ENCODE assay signal across 8 cellular contexts in the genomic region with DNA sequence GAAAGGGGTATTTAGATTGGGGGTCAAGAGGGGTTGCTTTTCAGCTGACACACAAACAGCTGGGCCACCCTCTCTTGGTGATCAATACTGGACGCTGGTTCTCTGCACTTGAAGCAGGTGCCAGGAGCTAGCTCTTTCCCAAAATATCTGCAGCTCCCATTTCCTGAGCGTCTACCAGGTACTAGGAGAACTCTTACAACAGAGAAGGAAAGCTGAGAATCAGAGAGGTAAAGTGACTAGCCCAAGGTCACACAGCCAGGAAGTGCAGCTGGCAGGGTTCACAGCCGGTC. TPM values are rescaled to one million over a fixed set of nuclear protein-coding genes. Genes with fewer than 3 reads are reported as not detected.
DNase-seq lines count a peak whose midpoint lies in the region; ATAC-seq and TF ChIP-seq lines count a peak whose summit lies in the region.

No MANE protein-coding gene starts in this region.

- TF ChIP-seq CTCF in lower lobe of right lung (IDR thresholded peaks at IDR 0.05) (no peak), transverse colon (IDR thresholded peaks at IDR 0.05) (no peak)

- no peak overlapping the region for H3K27ac Mint-ChIP-seq in activated naive CD4-positive, alpha-beta T cell treated with anti-CD3 and anti-CD28 coated beads, Interleukin-2, amount 10 ng/mL, durations not matched to agents 7 days and 5 days
- no peak overlapping the region for H3K27ac Mint-ChIP-seq in activated T-helper 17 cell treated with anti-CD3 and anti-CD28 coated beads, Interleukin-2, amount 50 U/mL, for 72 hours

- TF ChIP-seq EP300 in transverse colon (IDR thresholded peaks at IDR 0.05; ENCODE audit: low read depth) = no peak

- peak; percentile 3 for ATAC-seq in activated T-helper 17 cell treated with anti-CD3 and anti-CD28 coated beads, Interleukin-2, amount 50 U/mL, for 72 hours (replicated peaks)
- ATAC-seq in lower lobe of right lung = no peak
- no peak for ATAC-seq in GM21576 (IDR thresholded peaks at IDR 0.05; ENCODE audit: unreplicated experiment)
- no peak for ATAC-seq in GM21423 (IDR thresholded peaks at IDR 0.05; ENCODE audit: unreplicated experiment)

- 40% methylated on average over 3 of the region's 3 CpGs; no CpG with 5 or more reads in 1 of the 2 donors for WGBS in transverse colon (ENCODE audit: low coverage in 1 of 2), 2 donors

- H3K9me3 ChIP-seq in lower lobe of right lung = no peaks in the 10 kb centered on the region
- H3K9me3 ChIP-seq in transverse colon = no peaks in the 10 kb centered on the region

- H3K27ac ChIP-seq in lower lobe of right lung (no peak overlapping the region), transverse colon (no peak overlapping the region)

- CTCF ChIA-PET in activated naive CD4-positive, alpha-beta T cell treated with anti-CD3 and anti-CD28 coated beads, Interleukin-2, amount 10 ng/mL, durations not matched to agents 7 days and 5 days (lab: Charles Lee) = interaction anchor here (1.1 to 1.8 kb wide), 2 partner anchors 22 to 72 kb away, joined by 3 to 6 read pairs; no protein-coding TSS in a partner anchor

- H3K4me3 ChIP-seq in lower lobe of right lung = peak overlapping the region; percentile 72
- H3K4me3 ChIP-seq in transverse colon = peak overlapping the region in 3 of 4 donors; percentile 33 to 61 (median 50)

- in situ Hi-C loops in transverse colon (cut with MboI; ENCODE audit: low pct_ligation_motif_present in 1 of 4, low pct_unique_long_range_greater_than_20kb in 1 of 4, low sequenced_read_pairs in 3 of 4) = no loop called here

- H3K4me1 Mint-ChIP-seq in activated naive CD4-positive, alpha-beta T cell treated with anti-CD3 and anti-CD28 coated beads, Interleukin-2, amount 10 ng/mL, durations not matched to agents 7 days and 5 days = peaks cover 23% of the 10 kb centered on the region
- peaks cover 4% of the 10 kb centered on the region for H3K4me1 Mint-ChIP-seq in activated T-helper 17 cell treated with anti-CD3 and anti-CD28 coated beads, Interleukin-2, amount 50 U/mL, for 72 hours

- peaks cover 81% of the 10 kb centered on the region for H3K27me3 Mint-ChIP-seq in activated naive CD4-positive, alpha-beta T cell treated with anti-CD3 and anti-CD28 coated beads, Interleukin-2, amount 10 ng/mL, durations not matched to agents 7 days and 5 days
- H3K27me3 Mint-ChIP-seq in activated T-helper 17 cell treated with anti-CD3 and anti-CD28 coated beads, Interleukin-2, amount 50 U/mL, for 72 hours = peaks cover 3% of the 10 kb centered on the region

- no peaks in the 10 kb centered on the region for H3K9me3 Mint-ChIP-seq in activated naive CD4-positive, alpha-beta T cell treated with anti-CD3 and anti-CD28 coated beads, Interleukin-2, amount 10 ng/mL, durations not matched to agents 7 days and 5 days
- no peaks in the 10 kb centered on the region for H3K9me3 Mint-ChIP-seq in activated T-helper 17 cell treated with anti-CD3 and anti-CD28 coated beads, Interleukin-2, amount 50 U/mL, for 72 hours

- H3K36me3 ChIP-seq in lower lobe of right lung = no peaks in the 10 kb centered on the region
- no peaks in the 10 kb centered on the region for H3K36me3 ChIP-seq in transverse colon

- TF ChIP-seq POLR2A in transverse colon (IDR thresholded peaks at IDR 0.05) = no peak

- intact Hi-C loops in lower lobe of right lung (cut with DNase I) (no loop called here), transverse colon (cut with DNase I; ENCODE audit: low total_unique reads) (no loop called here)

- H3K4me1 ChIP-seq in lower lobe of right lung = peaks cover 15% of the 10 kb centered on the region
- H3K4me1 ChIP-seq in transverse colon = peaks cover 4 to 18% (median 15%) of the 10 kb centered on the region in 4 donors

- H3K27me3 ChIP-seq in lower lobe of right lung (ENCODE audit: low read depth) (peaks cover 36% of the 10 kb centered on the region), transverse colon (peaks cover 74% of the 10 kb centered on the region)

- no peaks in the 10 kb centered on the region for H3K36me3 Mint-ChIP-seq in activated naive CD4-positive, alpha-beta T cell treated with anti-CD3 and anti-CD28 coated beads, Interleukin-2, amount 10 ng/mL, durations not matched to agents 7 days and 5 days
- H3K36me3 Mint-ChIP-seq in activated T-helper 17 cell treated with anti-CD3 and anti-CD28 coated beads, Interleukin-2, amount 50 U/mL, for 72 hours (ENCODE audit: low read depth) = no peaks in the 10 kb centered on the region

- peak overlapping the region; percentile 73 for H3K4me3 Mint-ChIP-seq in activated naive CD4-positive, alpha-beta T cell treated with anti-CD3 and anti-CD28 coated beads, Interleukin-2, amount 10 ng/mL, durations not matched to agents 7 days and 5 days
- peak overlapping the region; percentile 73 for H3K4me3 Mint-ChIP-seq in activated T-helper 17 cell treated with anti-CD3 and anti-CD28 coated beads, Interleukin-2, amount 50 U/mL, for 72 hours

- no peak for DNase-seq in activated naive CD4-positive, alpha-beta T cell treated with anti-CD3 and anti-CD28 coated beads, Interleukin-2, amount 10 ng/mL, durations not matched to agents 7 days and 5 days
- no peak for DNase-seq in activated naive CD4-positive, alpha-beta T cell treated with anti-CD3 and anti-CD28 coated beads, Interleukin-2, amount 50 U/mL, for 16 hours
- DNase-seq in lower lobe of right lung = no peak
- DNase-seq in transverse colon = no peak
- no peak for DNase-seq in HCEC 1CT

RNA-seq across cellular contexts. Expression of a gene that starts 1.2 kb away (rescaled TPM):
- total RNA-seq in activated T-helper 17 cell treated with anti-CD3 and anti-CD28 coated beads, Interleukin-2, amount 50 U/mL, for 72 hours = 10 to 100 TPM; 12.0 to 15.9 TPM
- 7.3 TPM for total RNA-seq in lower lobe of right lung
- total RNA-seq in transverse colon = 1 to 10 TPM in 3 of 4 donors, not detected in 1; 1.6 to 4.9 (median 3.6) TPM
